ENCODE assay signal across 15 cellular contexts in genomic region chr4:2141022-2141761, GRCh38.
DNase-seq lines count a peak whose midpoint lies in the region; ATAC-seq, FAIRE-seq and TF ChIP-seq lines count a peak whose summit lies in the region.
"Had no signal": no experiment of that assay in that cellular context is flagged by ENCODE, and none has a peak within 500 bp of the region (broad histone marks: within the 10 kb centered on the region; RNA-seq: fewer than 3 reads in every experiment).

No MANE protein-coding gene starts in this region.

- peak overlapping the region; percentile 16 for H3K9ac ChIP-seq in HUES6 (ENCODE audit: low read length)

- H3K36me3 ChIP-seq in HUES6 (ENCODE audit: control insufficient read depth, insufficient read depth, low read length) (no peaks in the 10 kb centered on the region), small intestine (ENCODE audit: control insufficient read depth in 2 of 2, insufficient read depth in 2 of 2, low read length in 2 of 2) (no peaks in the 10 kb centered on the region)
- H3K36me3 ChIP-seq: right atrium auricular region had no signal

- no peak overlapping the region for H3K4me3 Mint-ChIP-seq in stimulated activated naive B cell treated with anti-CD40 and anti-IgM and Interleukin-4, amounts not matched to agents 10 μg/mL and 1 μg/mL and 100 μg/mL, for 72 hours

- H3K4me1 Mint-ChIP-seq in stimulated activated naive B cell treated with anti-CD40 and anti-IgM and Interleukin-4, amounts not matched to agents 10 μg/mL and 1 μg/mL and 100 μg/mL, for 72 hours, result peaks cover 2 to 10% of the 10 kb centered on the region in 2 donors

- H3K27me3 ChIP-seq in HUES6 (ENCODE audit: control insufficient read depth, insufficient read depth, low read length) (peaks cover 97% of the 10 kb centered on the region), small intestine (ENCODE audit: control insufficient read depth in 2 of 2, insufficient read depth in 2 of 2, low read length in 2 of 2) (no peaks in the 10 kb centered on the region)
- H3K27me3 ChIP-seq: body of pancreas, right atrium auricular region had no signal

- peaks cover 9 to 17% of the 10 kb centered on the region in 2 donors for H3K27me3 Mint-ChIP-seq in stimulated activated naive B cell treated with anti-CD40 and anti-IgM and Interleukin-4, amounts not matched to agents 10 μg/mL and 1 μg/mL and 100 μg/mL, for 72 hours

- H3K9me3 Mint-ChIP-seq in stimulated activated naive B cell treated with anti-CD40 and anti-IgM and Interleukin-4, amounts not matched to agents 10 μg/mL and 1 μg/mL and 100 μg/mL, for 72 hours, result no peaks in the 10 kb centered on the region

- H3K9me3 ChIP-seq in HUES6 (ENCODE audit: control insufficient read depth, insufficient read depth, low read depth, low read length) (no peaks in the 10 kb centered on the region), small intestine (ENCODE audit: control insufficient read depth, low read depth) (no peaks in the 10 kb centered on the region)
- H3K9me3 ChIP-seq: body of pancreas, right atrium auricular region had no signal

- FAIRE-seq in small intestine (lab: Jason Lieb, UNC), result no peak
- FAIRE-seq: GM12891 had no signal

- 86 to 88% (median 86%) methylated on average over 8 of the region's 8 CpGs for WGBS in small intestine, 3 donors

- peak; percentile 49 to 63 for ATAC-seq in stimulated activated naive B cell treated with anti-CD40 and anti-IgM and Interleukin-4, amounts not matched to agents 10 μg/mL and 1 μg/mL and 100 μg/mL, for 72 hours (replicated peaks)

- H3K27ac ChIP-seq in HUES6 (ENCODE audit: low read depth, low read length) (no peak overlapping the region), small intestine (ENCODE audit: low read depth in 1 of 2, low read length in 1 of 2) (no peak overlapping the region)
- H3K27ac ChIP-seq: right atrium auricular region had no signal

- peak overlapping the region; percentile 56 for H3K27ac Mint-ChIP-seq in stimulated activated naive B cell treated with anti-CD40 and anti-IgM and Interleukin-4, amounts not matched to agents 10 μg/mL and 1 μg/mL and 100 μg/mL, for 72 hours

- H3K4me1 ChIP-seq in HUES6 (ENCODE audit: control insufficient read depth, insufficient read depth, low read length) (peaks cover 21% of the 10 kb centered on the region; the same call in 1 of the 2 replicates), small intestine (ENCODE audit: control insufficient read depth in 2 of 2, insufficient read depth in 1 of 2, low read depth in 1 of 2, low read length in 1 of 2) (no peaks in the 10 kb centered on the region)
- H3K4me1 ChIP-seq: right atrium auricular region had no signal

- no peak for TF ChIP-seq CTCF in GM10266 (IDR thresholded peaks at IDR 0.05; ENCODE audit: control insufficient read depth, insufficient read depth, low read depth, missing control alignments)

- H3K4me3 ChIP-seq in HUES6 (ENCODE audit: low read depth, low read length) (no peak overlapping the region), small intestine (ENCODE audit: low read depth in 1 of 2, low read length in 2 of 2) (no peak overlapping the region)
- H3K4me3 ChIP-seq: body of pancreas, right atrium auricular region had no signal

- H3K36me3 Mint-ChIP-seq in stimulated activated naive B cell treated with anti-CD40 and anti-IgM and Interleukin-4, amounts not matched to agents 10 μg/mL and 1 μg/mL and 100 μg/mL, for 72 hours, result no peaks in the 10 kb centered on the region

- DNase-seq in GM10266 (ENCODE audit: extremely low spot score) (peak; percentile 47), foreskin melanocyte (peak; percentile 11), AG20443 (ENCODE audit: low spot score) (no peak), NCI-H510A treated with DMSO at 0.1 percent for 48 hours (lab: John Stamatoyannopoulos, UW) (no peak), small intestine (no peak)
- no peak for DNase-seq in stimulated activated naive B cell treated with anti-CD40 and anti-IgM and Interleukin-4, amounts not matched to agents 10 μg/mL and 1 μg/mL and 100 μg/mL, for 72 hours
- DNase-seq: activated CD8-positive, alpha-beta memory T cell treated with anti-CD3 and anti-CD28 coated beads for 24 hours; activated gamma-delta T cell treated with Interleukin-2 at 50 U/mL for 16 hours; body of pancreas; KG1; NCI-H1436 treated with DMSO at 0.1 percent for 48 hours; NCI-H446 had no signal

Comparison
In these comparisons a context has a peak if more than half of its experiments do, and no peak if none do; other contexts are left out.
1. DNase-seq: peak in GM10266 (single experiment) and foreskin melanocyte (single experiment); none in stimulated activated naive B cell treated with anti-CD40 and anti-IgM and Interleukin-4, amounts not matched to agents 10 μg/mL and 1 μg/mL and 100 μg/mL, for 72 hours (single experiment), AG20443 (single experiment), NCI-H510A treated with DMSO at 0.1 percent for 48 hours (single experiment) and small intestine (single experiment).